ENCODE assay signal across 25 cellular contexts in the genomic region with DNA sequence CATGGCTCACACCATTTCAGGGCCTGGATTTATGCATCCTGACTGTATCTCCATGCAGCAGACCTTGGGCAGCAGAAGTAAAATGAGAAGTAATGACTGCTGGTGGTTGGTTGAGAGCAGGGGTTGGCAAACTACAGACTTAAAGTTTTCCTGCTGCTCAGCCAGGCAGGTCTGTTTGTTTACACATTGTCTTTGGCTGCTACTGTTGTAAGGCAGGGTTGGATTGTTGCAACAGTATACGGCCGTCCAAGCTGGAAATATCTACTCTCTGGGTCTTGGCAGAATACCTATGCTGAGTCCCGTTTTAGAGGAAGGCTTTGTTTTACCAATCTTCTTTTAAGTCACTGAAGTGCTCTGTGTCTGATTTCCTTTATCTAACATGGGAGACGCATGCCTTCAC. TPM values are rescaled to one million over a fixed set of nuclear protein-coding genes. Genes with fewer than 3 reads are reported as not detected.
DNase-seq lines count a peak whose midpoint lies in the region; ATAC-seq, FAIRE-seq and TF ChIP-seq lines count a peak whose summit lies in the region.
"Had no signal": no experiment of that assay in that cellular context is flagged by ENCODE, and none has a peak within 500 bp of the region (broad histone marks: within the 10 kb centered on the region; RNA-seq: fewer than 3 reads in every experiment).

No MANE protein-coding gene starts in this region.

- H3K27ac ChIP-seq in stomach: no peak overlapping the region
- H3K27ac ChIP-seq: epithelial cell of prostate, left ventricle myocardium inferior, spleen, transverse colon had no signal

- no peaks in the 10 kb centered on the region for H3K9me3 ChIP-seq in stomach
- H3K9me3 ChIP-seq: left ventricle myocardium inferior, spleen, transverse colon had no signal

- no peak for FAIRE-seq in GM19239 (lab: Jason Lieb, UNC)
- FAIRE-seq: bronchial epithelial cell, islet of Langerhans had no signal

- CTCF ChIA-PET in activated CD8-positive, alpha-beta memory T cell treated with anti-CD3 and anti-CD28 coated beads, Interleukin-2, amount 10 ng/mL, durations not matched to agents 7 days and 5 days (lab: Charles Lee): interaction anchor here (1.2 to 4.1 kb wide), 14 partner anchors 8 to 256 kb away, joined by 3 to 63 read pairs (median 16); partner anchors contain the start of genes BAX, GYS1, LIN7B and RUVBL2

- no peak for ATAC-seq in activated CD8-positive, alpha-beta memory T cell treated with anti-CD3 and anti-CD28 coated beads, Interleukin-2, amount 10 ng/mL, durations not matched to agents 7 days and 5 days
- ATAC-seq: Panc1, WTC11 had no signal

- H3K27me3 ChIP-seq in stomach: no peaks in the 10 kb centered on the region
- H3K27me3 ChIP-seq: spleen, transverse colon had no signal

- H3K36me3 ChIP-seq in stomach: peaks cover 91 to 100% (median 99%) of the 10 kb centered on the region in 4 donors

- H3K4me3 Mint-ChIP-seq in activated CD8-positive, alpha-beta memory T cell treated with anti-CD3 and anti-CD28 coated beads, Interleukin-2, amount 10 ng/mL, durations not matched to agents 7 days and 5 days: no peak overlapping the region
- H3K4me3 Mint-ChIP-seq: WTC11 had no signal

- no peak for TF ChIP-seq EP300 in stomach (IDR thresholded peaks at IDR 0.05)

- peak overlapping the region; percentile 18 for H3K4me3 ChIP-seq in LNCaP clone FGC (ENCODE audit: low read depth, low read length)
- no peak overlapping the region for H3K4me3 ChIP-seq in stomach
- H3K4me3 ChIP-seq: left ventricle myocardium inferior, spleen, transverse colon had no signal

- intact Hi-C loops in stomach (cut with DNase I; ENCODE audit: low total_unique reads): loop anchor here (5.0 to 10.0 kb wide), 2 partner anchors 56 to 109 kb away; partner anchors contain the start of genes HRC and TRPM4

- TF ChIP-seq CTCF in LNCaP clone FGC (IDR thresholded peaks at IDR 0.05; ENCODE audit: control insufficient read depth, extremely low read depth, insufficient read depth) (no peak), stomach (IDR thresholded peaks at IDR 0.05) (no peak)

- no peak for TF ChIP-seq POLR2A in stomach (IDR thresholded peaks at IDR 0.05)

- H3K9me3 Mint-ChIP-seq in activated CD8-positive, alpha-beta memory T cell treated with anti-CD3 and anti-CD28 coated beads, Interleukin-2, amount 10 ng/mL, durations not matched to agents 7 days and 5 days (ENCODE audit: low read depth): no peaks in the 10 kb centered on the region
- H3K9me3 Mint-ChIP-seq: activated T-helper 2 cell treated with anti-CD3 and anti-CD28 coated beads, Interferon-gamma antibody, Interleukin-2, Interleukin-4, amounts not matched to agents 10 μg/mL and 5 μg/mL and 100 μg/mL, durations not matched to agents 14 hours and 24 hours and 36 hours; WTC11 had no signal

- H3K27me3 Mint-ChIP-seq in activated CD8-positive, alpha-beta memory T cell treated with anti-CD3 and anti-CD28 coated beads, Interleukin-2, amount 10 ng/mL, durations not matched to agents 7 days and 5 days: no peaks in the 10 kb centered on the region

- peaks cover 47% of the 10 kb centered on the region for H3K36me3 Mint-ChIP-seq in activated CD8-positive, alpha-beta memory T cell treated with anti-CD3 and anti-CD28 coated beads, Interleukin-2, amount 10 ng/mL, durations not matched to agents 7 days and 5 days

- peak overlapping the region; percentile 80 for H3K27ac Mint-ChIP-seq in activated CD8-positive, alpha-beta memory T cell treated with anti-CD3 and anti-CD28 coated beads, Interleukin-2, amount 10 ng/mL, durations not matched to agents 7 days and 5 days
- H3K27ac Mint-ChIP-seq: activated T-helper 2 cell treated with anti-CD3 and anti-CD28 coated beads, Interferon-gamma antibody, Interleukin-2, Interleukin-4, amounts not matched to agents 10 μg/mL and 5 μg/mL and 100 μg/mL, durations not matched to agents 14 hours and 24 hours and 36 hours; WTC11 had no signal

- WGBS in stomach, 5 donors: 28 to 52% (median 46%) methylated on average over 4 of the region's 4 CpGs

- no peak for DNase-seq in activated CD8-positive, alpha-beta memory T cell treated with anti-CD3 and anti-CD28 coated beads, Interleukin-2, amount 10 ng/mL, durations not matched to agents 7 days and 5 days
- no peak for DNase-seq in activated CD8-positive, alpha-beta memory T cell treated with anti-CD3 and anti-CD28 coated beads for 24 hours
- DNase-seq in LNCaP clone FGC (ENCODE audit: low read depth) (peak; percentile 83), iris pigment epithelial cell (ENCODE audit: low read depth) (peak; percentile 67), stomach (peak; percentile 53), GM19239 (ENCODE audit: insufficient read length, low spot score) (no peak), HT-29 (ENCODE audit: low spot score) (no peak)
- no peak for DNase-seq in stimulated activated CD4-positive, alpha-beta T cell treated with anti-CD3 and anti-CD28 coated beads, Interleukin-1b, Interleukin-23, amount 100 ng/mL, for 48 hours
- DNase-seq: activated naive CD4-positive, alpha-beta T cell treated with anti-CD3 and anti-CD28 coated beads, Interleukin-2, amount 50 U/mL, for 16 hours; amygdala; DMS153; HCEC 1CT; Kasumi-1; left ventricle myocardium inferior; NCI-H1436 treated with DMSO at 0.1 percent for 48 hours; SHP77; spleen; transverse colon had no signal

- peaks cover 0 to 31% (median 25%) of the 10 kb centered on the region in 4 donors for H3K4me1 ChIP-seq in stomach

- peaks cover 24% of the 10 kb centered on the region for H3K4me1 Mint-ChIP-seq in activated CD8-positive, alpha-beta memory T cell treated with anti-CD3 and anti-CD28 coated beads, Interleukin-2, amount 10 ng/mL, durations not matched to agents 7 days and 5 days

RNA-seq across cellular contexts. Expression of gene SNRNP70, which starts 13.5 kb away (rescaled TPM):
- 100 to 1,000 TPM; 222 to 224 TPM for total RNA-seq in activated CD8-positive, alpha-beta memory T cell treated with anti-CD3 and anti-CD28 coated beads, Interleukin-2, amount 10 ng/mL, durations not matched to agents 7 days and 5 days
- 1,000 to 10,000 TPM in 1 of 5 donors, 100 to 1,000 TPM in 4; 163 to 3,365 (median 235) TPM for total RNA-seq in stomach
- polyA plus RNA-seq in stomach: 100 to 1,000 TPM; 170 to 258 (median 192) TPM
- total RNA-seq in HT-29 (2014; rRNA removed; shearing (Covaris generic)): 994 and 1,107 TPM in 2 replicates

RNA-seq across cellular contexts. Expression of gene LIN7B, which starts 15.4 kb away (rescaled TPM):
- total RNA-seq in activated CD8-positive, alpha-beta memory T cell treated with anti-CD3 and anti-CD28 coated beads, Interleukin-2, amount 10 ng/mL, durations not matched to agents 7 days and 5 days: 1 to 10 TPM; 3.3 to 5.7 TPM
- total RNA-seq in stomach: 100 to 1,000 TPM in 1 of 5 donors, 10 to 100 TPM in 2, 1 to 10 TPM in 1, not detected in 1; 5.5 to 118 (median 30.5) TPM
- polyA plus RNA-seq in stomach: 10 to 100 TPM in 2 of 3 donors, 1 to 10 TPM in 1; 4.0 to 18.1 (median 11.5) TPM
- 12.0 and 19.9 TPM in 2 replicates for total RNA-seq in HT-29 (2014; rRNA removed; shearing (Covaris generic))

RNA-seq across cellular contexts. Expression of gene C19orf73, which starts 20.1 kb away (rescaled TPM):
- 1 to 10 TPM; 1.6 to 1.8 TPM for total RNA-seq in activated CD8-positive, alpha-beta memory T cell treated with anti-CD3 and anti-CD28 coated beads, Interleukin-2, amount 10 ng/mL, durations not matched to agents 7 days and 5 days
- total RNA-seq in stomach: not detected
- polyA plus RNA-seq in stomach: 1 to 10 TPM; 3.4 to 4.2 (median 3.7) TPM
- 5.9 and 6.0 TPM in 2 replicates for total RNA-seq in HT-29 (2014; rRNA removed; shearing (Covaris generic))

RNA-seq across cellular contexts. Expression of gene PPFIA3, which starts 20.5 kb away (rescaled TPM):
- 1 to 10 TPM; 1.7 to 3.6 TPM for total RNA-seq in activated CD8-positive, alpha-beta memory T cell treated with anti-CD3 and anti-CD28 coated beads, Interleukin-2, amount 10 ng/mL, durations not matched to agents 7 days and 5 days
- 10 to 100 TPM in 1 of 5 donors, 1 to 10 TPM in 3, under 1 TPM in 1; 0.45 to 12.7 (median 4.2) TPM for total RNA-seq in stomach
- 10 to 100 TPM in 1 of 3 donors, 1 to 10 TPM in 2; 7.2 to 19.7 (median 9.7) TPM for polyA plus RNA-seq in stomach
- total RNA-seq in HT-29 (2014; rRNA removed; shearing (Covaris generic)): 22.9 and 30.1 TPM in 2 replicates

RNA-seq across cellular contexts. Expression of gene KCNA7, which starts 26.3 kb away (rescaled TPM):
- total RNA-seq in activated CD8-positive, alpha-beta memory T cell treated with anti-CD3 and anti-CD28 coated beads, Interleukin-2, amount 10 ng/mL, durations not matched to agents 7 days and 5 days: not detected
- not detected for total RNA-seq in stomach
- polyA plus RNA-seq in stomach: not detected
- not detected in 2 replicates for total RNA-seq in HT-29 (2014; rRNA removed; shearing (Covaris generic))
- total RNA-seq: A673; activated T-helper 2 cell treated with anti-CD3 and anti-CD28 coated beads, Interferon-gamma antibody, Interleukin-2, Interleukin-4, amounts not matched to agents 10 μg/mL and 5 μg/mL and 100 μg/mL, durations not matched to agents 14 hours and 24 hours and 36 hours; bronchial epithelial cell; spleen had no signal

Comparison
In these comparisons a context has a peak if more than half of its experiments do, and no peak if none do; other contexts are left out.
1. DNase-seq: peak in LNCaP clone FGC (single experiment), iris pigment epithelial cell (single experiment) and stomach (single experiment); none in activated CD8-positive, alpha-beta memory T cell treated with anti-CD3 and anti-CD28 coated beads, Interleukin-2, amount 10 ng/mL, durations not matched to agents 7 days and 5 days (single experiment), activated CD8-positive, alpha-beta memory T cell treated with anti-CD3 and anti-CD28 coated beads for 24 hours (single experiment), GM19239 (single experiment), HT-29 (single experiment) and stimulated activated CD4-positive, alpha-beta T cell treated with anti-CD3 and anti-CD28 coated beads, Interleukin-1b, Interleukin-23, amount 100 ng/mL, for 48 hours (single experiment).